In genomic region chr5:171825046-171825445, GRCh38 we compare ENCODE assay signal across 21 cellular contexts. TPM values are rescaled to one million over a fixed set of nuclear protein-coding genes. Genes with fewer than 3 reads are reported as not detected.
"Had no signal": no experiment of that assay in that cellular context is flagged by ENCODE, and none has a peak within 500 bp of the region (broad histone marks: within the 10 kb centered on the region; RNA-seq: fewer than 3 reads in every experiment).

No MANE protein-coding gene starts in this region.

- H3K27ac Mint-ChIP-seq: activated CD4-positive, alpha-beta T cell treated with anti-CD3 and anti-CD28 coated beads, Interleukin-2, amount 10 ng/mL, durations not matched to agents 7 days and 5 days; activated naive CD8-positive, alpha-beta T cell; brain; natural killer cell; stimulated activated naive CD8-positive, alpha-beta T cell treated with anti-CD3 and anti-CD28 coated beads, Interleukin-15, amount 100 ng/mL, for 72 hours; type B pancreatic cell had no signal

- H3K9me3 ChIP-seq: prostate gland, right lobe of liver had no signal

- H3K36me3 Mint-ChIP-seq: brain, natural killer cell, type B pancreatic cell had no signal

- H3K4me3 Mint-ChIP-seq: activated CD4-positive, alpha-beta T cell treated with anti-CD3 and anti-CD28 coated beads, Interleukin-2, amount 10 ng/mL, durations not matched to agents 7 days and 5 days; activated naive CD8-positive, alpha-beta T cell; brain; natural killer cell; stimulated activated naive CD8-positive, alpha-beta T cell treated with anti-CD3 and anti-CD28 coated beads, Interleukin-15, amount 100 ng/mL, for 72 hours; type B pancreatic cell had no signal

- H3K27me3 ChIP-seq: right lobe of liver had no signal

- DNase-seq: activated CD4-positive, alpha-beta T cell treated with anti-CD3 and anti-CD28 coated beads, Interleukin-2, amount 10 ng/mL, durations not matched to agents 7 days and 5 days; activated CD4-positive, CD25-positive, alpha-beta regulatory T cell; activated CD8-positive, alpha-beta memory T cell treated with anti-CD3 and anti-CD28 coated beads for 24 hours; activated gamma-delta T cell treated with Interleukin-2 at 50 U/mL for 16 hours; amniotic stem cell; cerebellar nuclear complex; dermis blood vessel endothelial cell; erythroblast; hypothalamus; kidney glomerular epithelial cell; mesendoderm; natural killer cell; right lobe of liver; stimulated activated naive CD8-positive, alpha-beta T cell treated with anti-CD3 and anti-CD28 coated beads, Interleukin-15, amount 100 ng/mL, for 72 hours had no signal

- H3K4me1 Mint-ChIP-seq: activated CD4-positive, alpha-beta T cell treated with anti-CD3 and anti-CD28 coated beads, Interleukin-2, amount 10 ng/mL, durations not matched to agents 7 days and 5 days; brain; natural killer cell; stimulated activated naive CD8-positive, alpha-beta T cell treated with anti-CD3 and anti-CD28 coated beads, Interleukin-15, amount 100 ng/mL, for 72 hours had no signal

- H3K36me3 ChIP-seq: prostate gland, right lobe of liver had no signal

- H3K4me3 ChIP-seq: prostate gland, right lobe of liver had no signal

- H3K27ac ChIP-seq: prostate gland, right lobe of liver had no signal

- H3K27me3 Mint-ChIP-seq: activated CD4-positive, alpha-beta T cell treated with anti-CD3 and anti-CD28 coated beads, Interleukin-2, amount 10 ng/mL, durations not matched to agents 7 days and 5 days; brain; stimulated activated naive CD8-positive, alpha-beta T cell treated with anti-CD3 and anti-CD28 coated beads, Interleukin-15, amount 100 ng/mL, for 72 hours; type B pancreatic cell had no signal

- H3K4me1 ChIP-seq: prostate gland, right lobe of liver had no signal

- H3K9me3 Mint-ChIP-seq: activated CD4-positive, alpha-beta T cell treated with anti-CD3 and anti-CD28 coated beads, Interleukin-2, amount 10 ng/mL, durations not matched to agents 7 days and 5 days; natural killer cell; type B pancreatic cell had no signal

RNA-seq across cellular contexts. Expression of gene SMIM23, which starts 39.4 kb away (rescaled TPM):
- total RNA-seq: activated CD4-positive, alpha-beta T cell treated with anti-CD3 and anti-CD28 coated beads, Interleukin-2, amount 10 ng/mL, durations not matched to agents 7 days and 5 days; dermis blood vessel endothelial cell; glomerular endothelial cell; liver; natural killer cell; prostate gland; right lobe of liver; temporal lobe had no signal
